In the genomic region with DNA sequence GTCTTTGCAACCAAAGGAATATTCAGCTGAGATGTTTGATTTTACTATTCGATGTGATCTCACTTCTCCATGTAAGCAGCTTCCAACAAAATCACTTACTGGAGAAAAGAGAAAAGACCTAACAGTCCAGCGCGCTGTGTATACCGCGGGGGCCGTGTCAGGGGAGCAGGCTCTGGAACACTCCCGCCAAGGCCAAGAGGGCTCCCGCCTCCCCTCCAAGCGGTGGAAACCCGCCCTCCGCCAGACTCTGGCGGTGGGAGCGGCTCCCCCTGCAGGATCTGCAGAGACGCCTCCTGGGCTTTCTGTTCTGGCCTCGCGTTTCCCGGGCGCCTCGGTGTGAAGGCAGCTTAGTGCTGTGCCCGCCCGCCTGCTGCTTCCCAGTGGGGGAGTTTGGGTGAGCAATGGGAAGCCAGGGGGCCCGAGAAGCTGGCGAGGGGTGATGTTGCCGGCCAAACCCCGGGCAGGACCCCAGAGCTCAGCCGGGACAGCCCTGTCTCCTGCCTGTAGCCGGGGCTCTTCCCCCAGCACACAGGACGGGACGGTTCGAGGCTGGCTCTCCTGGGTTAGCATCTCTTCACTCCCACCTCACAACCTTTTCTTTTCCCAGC, we compare ENCODE assay signal across 8 cellular contexts. TPM values are rescaled to one million over a fixed set of nuclear protein-coding genes. Genes with fewer than 3 reads are reported as not detected.
A peak's percentile ranks its signal among the peaks of the same experiment; 100 is the strongest.
DNase-seq lines count a peak whose midpoint lies in the region; ATAC-seq, FAIRE-seq and TF ChIP-seq lines count a peak whose summit lies in the region.

No MANE protein-coding gene starts in this region.

- peak overlapping the region; percentile 74 for H3K4me2 ChIP-seq in neural progenitor cell

- peaks cover 77% of the 10 kb centered on the region for H3K27me3 ChIP-seq in neural progenitor cell

- peaks cover 19% of the 10 kb centered on the region for H3K4me1 Mint-ChIP-seq in neural progenitor cell
- peaks cover 25% of the 10 kb centered on the region for H3K4me1 Mint-ChIP-seq in stimulated activated naive CD8-positive, alpha-beta T cell treated with anti-CD3 and anti-CD28 coated beads, Interleukin-15, amount 100 ng/mL, for 72 hours

- peak; percentile 73 for TF ChIP-seq CTCF in foreskin fibroblast (IDR thresholded peaks at IDR 0.05; ENCODE audit: low read depth, low read length)
- peak; percentile 72 for TF ChIP-seq CTCF in neural progenitor cell (IDR thresholded peaks at IDR 0.05)

- no peaks in the 10 kb centered on the region for H3K9me3 ChIP-seq in neural progenitor cell (ENCODE audit: low read depth)

- H3K9ac ChIP-seq in neural progenitor cell, result no peak overlapping the region

- peak overlapping the region; percentile 20 to 21 for H3K4me3 ChIP-seq in foreskin fibroblast (ENCODE audit: low read depth in 1 of 2, low read length in 2 of 2)
- H3K4me3 ChIP-seq in neural progenitor cell, result peak overlapping the region; percentile 41

- H3K27me3 Mint-ChIP-seq in neural progenitor cell (ENCODE audit: insufficient read depth, low read depth), result peaks cover 16% of the 10 kb centered on the region
- peaks cover 66% of the 10 kb centered on the region for H3K27me3 Mint-ChIP-seq in stimulated activated naive CD8-positive, alpha-beta T cell treated with anti-CD3 and anti-CD28 coated beads, Interleukin-15, amount 100 ng/mL, for 72 hours

- peak overlapping the region; percentile 39 for H3K4me3 Mint-ChIP-seq in neural progenitor cell
- peak overlapping the region; percentile 46 to 68 for H3K4me3 Mint-ChIP-seq in stimulated activated naive CD8-positive, alpha-beta T cell treated with anti-CD3 and anti-CD28 coated beads, Interleukin-15, amount 100 ng/mL, for 72 hours

- no peaks in the 10 kb centered on the region for H3K36me3 Mint-ChIP-seq in neural progenitor cell

- ATAC-seq in stimulated activated naive CD8-positive, alpha-beta T cell treated with anti-CD3 and anti-CD28 coated beads, Interleukin-15, amount 100 ng/mL, for 72 hours, result peak; percentile 83
- no peak for ATAC-seq in GM19452 (IDR thresholded peaks at IDR 0.05; ENCODE audit: unreplicated experiment)

- H4K20me1 ChIP-seq in neural progenitor cell (ENCODE audit: low read depth), result peaks cover 11% of the 10 kb centered on the region

- peaks cover 10% of the 10 kb centered on the region for H3F3A ChIP-seq in neural progenitor cell (ENCODE audit: low read depth)

- H3K27ac ChIP-seq in neural progenitor cell, result no peak overlapping the region

- no peaks in the 10 kb centered on the region for H3K9me3 Mint-ChIP-seq in neural progenitor cell
- no peaks in the 10 kb centered on the region for H3K9me3 Mint-ChIP-seq in stimulated activated naive CD8-positive, alpha-beta T cell treated with anti-CD3 and anti-CD28 coated beads, Interleukin-15, amount 100 ng/mL, for 72 hours

- peak overlapping the region; percentile 97 for H2AFZ ChIP-seq in neural progenitor cell (replicated peaks)

- H3K36me3 ChIP-seq in neural progenitor cell, result no peaks in the 10 kb centered on the region

- no peak overlapping the region for H3K27ac Mint-ChIP-seq in neural progenitor cell
- H3K27ac Mint-ChIP-seq in stimulated activated naive CD8-positive, alpha-beta T cell treated with anti-CD3 and anti-CD28 coated beads, Interleukin-15, amount 100 ng/mL, for 72 hours, result no peak overlapping the region

- FAIRE-seq in G401.6 (lab: Jason Lieb, UNC), result peak; percentile 64

- DNase-seq in HuH-7.5 (ENCODE audit: low spot score) (peak; percentile 79), RPMI8226 (peak; percentile 68), foreskin fibroblast (peak; percentile 64 to 89), neural progenitor cell (ENCODE audit: low spot score) (peak; percentile 91)
- peak; percentile 39 for DNase-seq in activated effector memory CD4-positive, alpha-beta T cell treated with Interleukin-2 at 50 U/mL for 16 hours
- DNase-seq in stimulated activated naive CD8-positive, alpha-beta T cell treated with anti-CD3 and anti-CD28 coated beads, Interleukin-15, amount 100 ng/mL, for 72 hours, result peak; percentile 52 to 63

- H3K79me2 ChIP-seq in neural progenitor cell (ENCODE audit: low read depth), result no peaks in the 10 kb centered on the region

- peaks cover 3% of the 10 kb centered on the region for H3K4me1 ChIP-seq in neural progenitor cell

RNA-seq across cellular contexts. Expression of gene CHST14, which starts 36.3 kb away (rescaled TPM):
- total RNA-seq in neural progenitor cell (ENCODE audit: low replicate concordance), result 11.9 and 17.5 TPM in 2 replicates

RNA-seq across cellular contexts. Expression of gene CCDC32, which starts 57.8 kb away (rescaled TPM):
- total RNA-seq in neural progenitor cell (ENCODE audit: low replicate concordance), result 17.3 and 22.4 TPM in 2 replicates

Comparison
In these comparisons a context has a peak if more than half of its experiments do, and no peak if none do; other contexts are left out.
1. DNase-seq: peak in every context shown above with its lines; median percentile 91 in neural progenitor cell; 79 in HuH-7.5; 76 in foreskin fibroblast; 68 in RPMI8226; 58 in stimulated activated naive CD8-positive, alpha-beta T cell treated with anti-CD3 and anti-CD28 coated beads, Interleukin-15, amount 100 ng/mL, for 72 hours; 39 in activated effector memory CD4-positive, alpha-beta T cell treated with Interleukin-2 at 50 U/mL for 16 hours.